In the genomic region with DNA sequence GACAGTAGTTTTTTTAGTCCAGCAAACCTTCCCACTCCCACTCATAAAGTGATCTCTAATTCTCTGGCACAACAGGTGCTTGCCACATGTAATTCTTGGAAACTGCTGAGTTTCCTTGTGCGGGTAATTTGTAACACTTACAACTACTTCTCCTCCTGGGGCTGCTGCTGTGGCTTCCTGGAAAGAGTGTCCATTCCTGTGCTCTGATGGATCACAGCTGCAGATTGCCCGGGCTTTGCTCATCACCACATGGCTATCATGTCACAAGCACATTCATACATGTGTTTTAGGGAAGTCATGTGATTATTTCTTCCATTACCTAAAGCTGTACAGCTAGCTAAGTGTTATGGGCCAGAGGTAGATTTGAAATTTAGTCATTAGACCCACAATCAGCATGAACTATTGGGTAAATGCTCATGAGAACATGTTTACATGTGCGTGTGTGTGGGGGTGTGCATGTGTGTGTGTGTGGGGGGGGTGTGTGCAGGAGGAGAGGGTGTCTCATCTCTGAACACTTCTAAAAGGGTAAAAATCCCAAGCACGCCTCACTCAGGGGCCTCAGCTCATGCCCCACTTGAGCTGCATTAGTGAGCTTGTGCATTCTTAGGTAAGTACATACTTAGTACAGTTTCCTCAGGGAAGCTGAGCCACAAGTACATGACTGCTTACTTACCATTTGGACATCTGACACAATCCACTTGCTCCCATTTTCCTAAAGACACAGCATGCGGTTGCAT, we compare ENCODE assay signal across 9 cellular contexts.
DNase-seq lines count a peak whose midpoint lies in the region; ATAC-seq and TF ChIP-seq lines count a peak whose summit lies in the region.
"Had no signal": no experiment of that assay in that cellular context is flagged by ENCODE, and none has a peak within 500 bp of the region (broad histone marks: within the 10 kb centered on the region; RNA-seq: fewer than 3 reads in every experiment).

No MANE protein-coding gene starts in this region.

- H3K4me3 ChIP-seq in gastrocnemius medialis: no peak overlapping the region
- H3K4me3 ChIP-seq: SJSA1 had no signal

- TF ChIP-seq POLR2A in gastrocnemius medialis (IDR thresholded peaks at IDR 0.05): no peak

- DNase-seq in gastrocnemius medialis (peak in 1 of 2 donors; percentile 37), putamen (ENCODE audit: low spot score) (no peak)
- no peak for DNase-seq in stimulated activated CD4-positive, alpha-beta T cell treated with anti-CD3 and anti-CD28 coated beads, Interleukin-12 subunit alpha, Interleukin-12 subunit beta, amount 100 ng/mL, for 4 hours
- DNase-seq in activated CD8-positive, alpha-beta memory T cell treated with anti-CD3 and anti-CD28 coated beads, Interleukin-2, amount 50 U/mL, for 48 hours: no peak

- intact Hi-C loops in gastrocnemius medialis (cut with DNase I; ENCODE audit: low total_unique reads): no loop called here

- no peaks in the 10 kb centered on the region for H3K27me3 ChIP-seq in gastrocnemius medialis
- H3K27me3 ChIP-seq: SJSA1 had no signal

- H3K36me3 ChIP-seq in gastrocnemius medialis: no peaks in the 10 kb centered on the region
- H3K36me3 ChIP-seq: SJSA1 had no signal

- TF ChIP-seq CTCF in gastrocnemius medialis (IDR thresholded peaks at IDR 0.05 in 4 of 5, conservative IDR thresholded peaks at IDR 0.05 in 1 of 5): no peak

- no peak overlapping the region for H3K27ac ChIP-seq in gastrocnemius medialis

- no peaks in the 10 kb centered on the region for H3K9me3 ChIP-seq in gastrocnemius medialis
- H3K9me3 ChIP-seq: SJSA1 had no signal

- peak; percentile 16 for ATAC-seq in GM18873 (IDR thresholded peaks at IDR 0.05; ENCODE audit: low FRiP score, unreplicated experiment)
- ATAC-seq in HG03558 (IDR thresholded peaks at IDR 0.05; ENCODE audit: extremely low read depth, unreplicated experiment): peak; percentile 11
- ATAC-seq in esophagus mucosa: peak; percentile 67
- ATAC-seq in gastrocnemius medialis: peak; percentile 44 to 60
- ATAC-seq in HG03571 (IDR thresholded peaks at IDR 0.05; ENCODE audit: unreplicated experiment): no peak

- in situ Hi-C loops in gastrocnemius medialis (cut with MboI; ENCODE audit: low sequenced_read_pairs in 4 of 4): no loop called here

- peaks cover 2 to 11% of the 10 kb centered on the region in 2 donors for H3K4me1 ChIP-seq in gastrocnemius medialis
